Comparison of ENCODE assay signal across 8 cellular contexts in genomic region chr1:86773331-86774288, GRCh38.
DNase-seq lines count a peak whose midpoint lies in the region; TF ChIP-seq lines count a peak whose summit lies in the region.

No MANE protein-coding gene starts in this region.

- H3K36me3 ChIP-seq in HEK293 (ENCODE audit: control insufficient read depth in 2 of 2, insufficient read depth in 1 of 2, low read length in 2 of 2) (no peaks in the 10 kb centered on the region), SJSA1 (no peaks in the 10 kb centered on the region), ovary (no peaks in the 10 kb centered on the region)

- no peak for TF ChIP-seq EP300 in ovary (IDR thresholded peaks at IDR 0.05)

- TF ChIP-seq CTCF in HEK293 (tag by site-specific recombination; IDR thresholded peaks at IDR 0.05) = no peak
- TF ChIP-seq CTCF in ovary (IDR thresholded peaks at IDR 0.05) = no peak

- DNase-seq in EL (peak; percentile 53), SJSA1 (ENCODE audit: low read depth in 1 of 2, low spot score in 2 of 2) (no peak), kidney glomerular epithelial cell (lab: John Stamatoyannopoulos, UW) (peak; percentile 54), HEK293T (ENCODE audit: extremely low spot score) (no peak), foreskin melanocyte (no peak), SKM-1 treated with dmso at 0.1 percent for 144 hours (lab: John Stamatoyannopoulos, UW; ENCODE audit: unreplicated experiment) (no peak), ovary (no peak)

- 39 to 43% (median 40%) methylated on average over 5 of the region's 5 CpGs for WGBS in ovary, 3 donors

- H3K4me1 ChIP-seq in HEK293 (ENCODE audit: control insufficient read depth, insufficient read depth, low read length) (peaks cover 27% of the 10 kb centered on the region), SJSA1 (replicated peaks) (peaks cover 21% of the 10 kb centered on the region), ovary (ENCODE audit: insufficient read depth) (peaks cover 4% of the 10 kb centered on the region)

- intact Hi-C loops in ovary (cut with DNase I) = no loop called here

- CTCF ChIA-PET in HEK293 (lab: Yijun Ruan, JAX) = interaction anchor here (0.6 to 3.6 kb wide), 5 partner anchors 9 to 1572 kb away, joined by 3 to 15 read pairs (median 3); partner anchors contain the start of gene SH3GLB1
- CTCF ChIA-PET in HEK293T (lab: Yijun Ruan, JAX) = interaction anchor here (2.0 kb wide), 1 partner anchor 69 kb away, joined by 6 read pairs; the partner anchor contains the start of gene SH3GLB1

- H3K27me3 ChIP-seq in SJSA1 (replicated peaks) (no peaks in the 10 kb centered on the region), ovary (no peaks in the 10 kb centered on the region)

- H3K4me3 ChIP-seq in HEK293 (ENCODE audit: low read depth, low read length) (peak overlapping the region; percentile 12), SJSA1 (no peak overlapping the region), ovary (no peak overlapping the region)

- POLR2A ChIA-PET in HEK293 (lab: Yijun Ruan, JAX) (interaction anchor here (0.9 to 3.6 kb wide), 6 partner anchors 9 to 141 kb away, joined by 3 to 15 read pairs (median 8); partner anchors contain the start of genes HS2ST1, SELENOF and SH3GLB1), HEK293T (lab: Yijun Ruan, JAX) (interaction anchor here (0.7 to 1.4 kb wide), 5 partner anchors 14 to 142 kb away, joined by 3 to 4 read pairs (median 3); partner anchors contain the start of gene SH3GLB1)

- peak overlapping the region; percentile 65 for H3K27ac ChIP-seq in HEK293 (ENCODE audit: extremely low read depth, low read depth, low read length)
- H3K27ac ChIP-seq in SJSA1 = peak overlapping the region; percentile 41; the same call in 1 of the 2 replicates
- no peak overlapping the region for H3K27ac ChIP-seq in ovary

- no peaks in the 10 kb centered on the region for H3K9me3 ChIP-seq in HEK293 (ENCODE audit: control insufficient read depth, insufficient read depth, low read depth, low read length)
- no peaks in the 10 kb centered on the region for H3K9me3 ChIP-seq in SJSA1 (replicated peaks)
- H3K9me3 ChIP-seq in ovary = no peaks in the 10 kb centered on the region

- no peak for TF ChIP-seq POLR2A in ovary (IDR thresholded peaks at IDR 0.05)

TF ChIP-seq in HEK293, 187 proteins besides CTCF, POLR2A, EP300 and RAD21:
- TF ChIP-seq ZNF398 (tag by site-specific recombination; IDR thresholded peaks at IDR 0.05) (peak; percentile 14), ZNF366 (tag by site-specific recombination; conservative IDR thresholded peaks at IDR 0.05) (peak; percentile 23; the same call in 1 of the 2 replicates), ZNF335 (tag by site-specific recombination; conservative IDR thresholded peaks at IDR 0.05) (0 out of 2 replicates have a peak, but pooled peaks have one; percentile 22), ZNF513 (tag by site-specific recombination; IDR thresholded peaks at IDR 0.05) (no peak), ZNF221 (tag by site-specific recombination; IDR thresholded peaks at IDR 0.05; ENCODE audit: borderline replicate concordance) (no peak), WT1 (tag by site-specific recombination; IDR thresholded peaks at IDR 0.05) (peak; percentile 53)

TF ChIP-seq in HEK293T, 16 proteins besides CTCF, POLR2A, EP300 and RAD21:
- TF ChIP-seq ARNT (IDR thresholded peaks at IDR 0.05) = no peak
- no peak for TF ChIP-seq FOXK2 (IDR thresholded peaks at IDR 0.05)
- no peak for TF ChIP-seq PKNOX1 (IDR thresholded peaks at IDR 0.05)
- no peak for TF ChIP-seq SP1 (IDR thresholded peaks at IDR 0.05)
- TF ChIP-seq LEF1 (IDR thresholded peaks at IDR 0.05; ENCODE audit: borderline replicate concordance) = no peak
- TF ChIP-seq BHLHE40 (IDR thresholded peaks at IDR 0.05; ENCODE audit: borderline replicate concordance) = no peak
- no peak for TF ChIP-seq FOXM1 (IDR thresholded peaks at IDR 0.05; ENCODE audit: borderline replicate concordance)
- TF ChIP-seq TARDBP (IDR thresholded peaks at IDR 0.05) = no peak
- no peak for TF ChIP-seq FOXA1 (IDR thresholded peaks at IDR 0.05)
- no peak for TF ChIP-seq ZNF384 (IDR thresholded peaks at IDR 0.05)
- TF ChIP-seq NFRKB (IDR thresholded peaks at IDR 0.05) = no peak
- TF ChIP-seq CTBP1 (IDR thresholded peaks at IDR 0.05; ENCODE audit: borderline replicate concordance) = no peak
- TF ChIP-seq L3MBTL2 (conservative IDR thresholded peaks at IDR 0.05) = no peak
- TF ChIP-seq HDGF (IDR thresholded peaks at IDR 0.05; ENCODE audit: borderline replicate concordance) = no peak
- TF ChIP-seq SUZ12 (IDR thresholded peaks at IDR 0.05) = no peak
TF ChIP-seq in HEK293T: peak in this region for 0.

Comparison
In these comparisons a context has a peak if more than half of its experiments do, and no peak if none do; other contexts are left out.
1. DNase-seq: peak in EL (single experiment) and kidney glomerular epithelial cell (single experiment); none in SJSA1 (0 of 2), HEK293T (single experiment), foreskin melanocyte (single experiment), SKM-1 treated with dmso at 0.1 percent for 144 hours (single experiment) and ovary (0 of 5).
2. H3K27ac ChIP-seq: peak in HEK293 (single experiment) and SJSA1 (single experiment); none in ovary (0 of 2).